ENCODE assay signal across 32 cellular contexts in the genomic region with DNA sequence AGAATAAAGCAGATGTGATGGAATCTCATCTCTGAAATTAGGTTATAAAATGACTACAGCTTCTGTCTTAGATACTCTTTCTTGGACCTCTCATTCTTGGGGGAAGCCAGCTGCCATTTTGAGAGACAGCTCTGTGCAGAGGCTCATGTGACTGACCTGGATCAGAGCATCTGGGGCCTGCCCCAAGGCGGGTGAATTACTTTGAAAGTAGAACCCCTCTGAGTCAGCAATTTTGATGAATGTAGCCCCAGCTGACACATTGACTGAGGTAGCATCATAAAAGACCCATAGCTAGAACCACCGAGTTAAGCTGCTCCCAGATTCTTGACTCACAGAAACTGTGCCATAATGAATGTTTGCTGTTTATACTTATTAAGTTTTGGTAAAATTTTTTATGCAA.
DNase-seq lines count a peak whose midpoint lies in the region; ATAC-seq, FAIRE-seq and TF ChIP-seq lines count a peak whose summit lies in the region.
"Had no signal": no experiment of that assay in that cellular context is flagged by ENCODE, and none has a peak within 500 bp of the region (broad histone marks: within the 10 kb centered on the region; RNA-seq: fewer than 3 reads in every experiment).

No MANE protein-coding gene starts in this region.

- no peaks in the 10 kb centered on the region for H3F3A ChIP-seq in GM23248 (ENCODE audit: insufficient read depth)

- H3K27ac ChIP-seq in A549 (no peak overlapping the region), ovary (no peak overlapping the region), GM23248 (no peak overlapping the region)
- H3K27ac ChIP-seq: 22Rv1, coronary artery, esophagus squamous epithelium, gastrocnemius medialis, left ventricle myocardium inferior, pancreas, PC-9, right atrium auricular region, spleen, tibial nerve had no signal

- 0 out of 2 replicates have a peak, but pooled peaks cover 6% of the 10 kb centered on the region for H3K9me3 Mint-ChIP-seq in WTC11
- H3K9me3 Mint-ChIP-seq in naive thymus-derived CD8-positive, alpha-beta T cell = peaks cover 0 to 22% (median 2%) of the 10 kb centered on the region in 9 donors
- H3K9me3 Mint-ChIP-seq: endodermal cell had no signal

- no peak overlapping the region for H3K4me3 Mint-ChIP-seq in WTC11
- H3K4me3 Mint-ChIP-seq in naive thymus-derived CD8-positive, alpha-beta T cell = peak overlapping the region in 1 of 10 donors; percentile 10
- H3K4me3 Mint-ChIP-seq: CD4-positive, alpha-beta memory T cell; endodermal cell; naive B cell; T-cell had no signal

- no peak overlapping the region for H2AFZ ChIP-seq in GM23248

- no peaks in the 10 kb centered on the region for H3K4me1 ChIP-seq in A549
- no peaks in the 10 kb centered on the region for H3K4me1 ChIP-seq in ovary (ENCODE audit: insufficient read depth)
- peaks cover 26% of the 10 kb centered on the region for H3K4me1 ChIP-seq in GM23248 (ENCODE audit: insufficient read depth)
- H3K4me1 ChIP-seq: esophagus squamous epithelium, gastrocnemius medialis, left ventricle myocardium inferior, pancreas, right atrium auricular region, spleen, tibial nerve had no signal

- intact Hi-C loops in ovary (cut with DNase I) = no loop called here

- no peaks in the 10 kb centered on the region for H3K4me1 Mint-ChIP-seq in WTC11
- peaks cover 23 to 62% (median 57%) of the 10 kb centered on the region in 4 donors for H3K4me1 Mint-ChIP-seq in naive thymus-derived CD8-positive, alpha-beta T cell
- H3K4me1 Mint-ChIP-seq: endodermal cell, naive B cell had no signal

- POLR2A ChIA-PET in A549 (lab: Yijun Ruan, JAX) (no interaction called here), WTC11 (lab: Charles Lee) (interaction anchor here (0.6 kb wide), 1 partner anchor 105 kb away, joined by 5 read pairs; no protein-coding TSS in a partner anchor)
- POLR2A ChIA-PET in naive thymus-derived CD8-positive, alpha-beta T cell (lab: Charles Lee) = interaction anchor here (2.0 kb wide), 1 partner anchor 15 kb away, joined by 4 read pairs; no protein-coding TSS in a partner anchor

- TF ChIP-seq POLR2A in A549 (IDR thresholded peaks at IDR 0.05; ENCODE audit: low read length) (no peak), ovary (IDR thresholded peaks at IDR 0.05) (no peak)

- no peaks in the 10 kb centered on the region for H3K36me3 ChIP-seq in ovary
- H3K36me3 ChIP-seq in GM23248 (ENCODE audit: low read depth) = no peaks in the 10 kb centered on the region
- H3K36me3 ChIP-seq: esophagus squamous epithelium, gastrocnemius medialis, left ventricle myocardium inferior, pancreas, right atrium auricular region, spleen, tibial nerve had no signal

- H3K36me3 Mint-ChIP-seq in WTC11 = no peaks in the 10 kb centered on the region
- peaks cover 18 to 41% (median 40%) of the 10 kb centered on the region in 3 donors for H3K36me3 Mint-ChIP-seq in naive thymus-derived CD8-positive, alpha-beta T cell
- H3K36me3 Mint-ChIP-seq: naive B cell had no signal

- H3K4me3 ChIP-seq in A549 (no peak overlapping the region), ovary (no peak overlapping the region), GM23248 (no peak overlapping the region)
- H3K4me3 ChIP-seq: coronary artery, esophagus squamous epithelium, gastrocnemius medialis, left ventricle myocardium inferior, pancreas, PC-9, right atrium auricular region, spleen, tibial nerve had no signal

- no peak for TF ChIP-seq RAD21 in A549 (conservative IDR thresholded peaks at IDR 0.05 in 1 of 2, IDR thresholded peaks at IDR 0.05 in 1 of 2)

- in situ Hi-C loops in GM23248 (cut with MboI) = no loop called here

- ATAC-seq in A549 = no peak
- peak; percentile 60 for ATAC-seq in WTC11
- no peak for ATAC-seq in naive thymus-derived CD8-positive, alpha-beta T cell
- ATAC-seq: gastrocnemius medialis, pancreas, T-cell had no signal

- no peaks in the 10 kb centered on the region for H3K9me2 ChIP-seq in GM23248 (ENCODE audit: insufficient read depth)

- no peak overlapping the region for H3K27ac Mint-ChIP-seq in WTC11
- H3K27ac Mint-ChIP-seq in naive thymus-derived CD8-positive, alpha-beta T cell = peak overlapping the region in 7 of 10 donors; percentile 25 to 91 (median 59)
- H3K27ac Mint-ChIP-seq: endodermal cell had no signal

- no peaks in the 10 kb centered on the region for H3K79me2 ChIP-seq in GM23248 (ENCODE audit: insufficient read depth)

- CTCF ChIA-PET in A549 (lab: Yijun Ruan, JAX) (no interaction called here), WTC11 (lab: Charles Lee) (no interaction called here)

- no peaks in the 10 kb centered on the region for H3K27me3 ChIP-seq in ovary
- no peaks in the 10 kb centered on the region for H3K27me3 ChIP-seq in GM23248 (replicated peaks; ENCODE audit: insufficient read depth)
- H3K27me3 ChIP-seq: esophagus squamous epithelium, gastrocnemius medialis, pancreas, right atrium auricular region, spleen, tibial nerve had no signal

- H3K4me2 ChIP-seq in A549 = no peak overlapping the region
- no peak overlapping the region for H3K4me2 ChIP-seq in GM23248 (ENCODE audit: unreplicated experiment)
- H3K4me2 ChIP-seq: PC-9 had no signal

- WGBS in A549 (ENCODE audit: missing lambda C conversion rate) = 37% methylated on average over 2 of the region's 2 CpGs
- WGBS in ovary, 3 donors = 82 to 90% (median 85%) methylated on average over 2 of the region's 2 CpGs
- 81 to 92% methylated on average over 2 of the region's 2 CpGs for WGBS in GM23248 (ENCODE audit: low coverage in 1 of 2, low lambda C conversion rate in 2 of 2, missing lambda C conversion rate in 2 of 2), 2 experiments

- no peak for TF ChIP-seq EP300 in A549 (IDR thresholded peaks at IDR 0.05)
- no peak for TF ChIP-seq EP300 in ovary (IDR thresholded peaks at IDR 0.05)

- no peaks in the 10 kb centered on the region for H3K27me3 Mint-ChIP-seq in WTC11 (ENCODE audit: low read depth)
- H3K27me3 Mint-ChIP-seq in naive thymus-derived CD8-positive, alpha-beta T cell = no peaks in the 10 kb centered on the region
- H3K27me3 Mint-ChIP-seq: CD4-positive, alpha-beta memory T cell; T-cell had no signal

- FAIRE-seq in A549 (lab: Jason Lieb, UNC) = no peak
- FAIRE-seq: bronchial epithelial cell, GM19239, islet of Langerhans, pancreas, TTC549 had no signal

- no peaks in the 10 kb centered on the region for H4K20me1 ChIP-seq in GM23248 (ENCODE audit: insufficient read depth)

- no peak overlapping the region for H3K9ac ChIP-seq in GM23248

- peak; percentile 10 for DNase-seq in NCI-H82 (lab: John Stamatoyannopoulos, UW)
- no peak for DNase-seq in NCI-H82 treated with DMSO at 0.1 percent for 48 hours (lab: John Stamatoyannopoulos, UW; ENCODE audit: unreplicated experiment)
- no peak for DNase-seq in A549 (ENCODE audit: low read depth in 1 of 2, low spot score in 1 of 2)
- no peak for DNase-seq in WTC11 (ENCODE audit: low spot score)
- no peak for DNase-seq in naive thymus-derived CD8-positive, alpha-beta T cell
- no peak for DNase-seq in ovary
- no peak for DNase-seq in GM23248
- no peak for DNase-seq in DMS 273 (lab: John Stamatoyannopoulos, UW; ENCODE audit: unreplicated experiment)
- DNase-seq: activated CD8-positive, alpha-beta memory T cell treated with anti-CD3 and anti-CD28 coated beads, Interleukin-2, amount 50 U/mL, for 4 hours; activated gamma-delta T cell; CD4-positive, alpha-beta memory T cell; endodermal cell; esophagus squamous epithelium; gastrocnemius medialis; left ventricle myocardium inferior; MM.1S; naive B cell; NCI-H1417 treated with DMSO at 0.1 percent for 48 hours; NCI-H2107; NK-92 treated with Interleukin-12 subunit alpha and Interleukin-12 subunit beta, amount 100 ng/mL, for 24 hours; pancreas; PC-9; spleen; T-cell had no signal

- TF ChIP-seq CTCF in A549 (IDR thresholded peaks at IDR 0.05) (no peak), WTC11 (IDR thresholded peaks at IDR 0.05) (no peak), ovary (IDR thresholded peaks at IDR 0.05) (no peak)

- H3K9me3 ChIP-seq in A549 (no peaks in the 10 kb centered on the region), ovary (no peaks in the 10 kb centered on the region), GM23248 (ENCODE audit: low read depth) (no peaks in the 10 kb centered on the region)
- H3K9me3 ChIP-seq: esophagus squamous epithelium, gastrocnemius medialis, pancreas, right atrium auricular region had no signal

TF ChIP-seq in A549, 52 proteins besides CTCF, POLR2A, EP300 and RAD21:
- TF ChIP-seq POLR2AphosphoS2 (conservative IDR thresholded peaks at IDR 0.05; ENCODE audit: low read length) = no peak
- TF ChIP-seq MAFK (IDR thresholded peaks at IDR 0.05; ENCODE audit: partially characterized antibody) = peak; percentile 64
- TF ChIP-seq NFE2L2 (conservative IDR thresholded peaks at IDR 0.05; ENCODE audit: low read length) = no peak
- TF ChIP-seq KDM1A (IDR thresholded peaks at IDR 0.05; ENCODE audit: low read depth) = no peak
- no peak for TF ChIP-seq ZNF302 (CRISPR knock-in tag; IDR thresholded peaks at IDR 0.05)

TF ChIP-seq in WTC11, 78 proteins besides CTCF, POLR2A, EP300 and RAD21:
- no peak for TF ChIP-seq ZNF219 (CRISPR knock-in tag; IDR thresholded peaks at IDR 0.05; ENCODE audit: borderline replicate concordance)
- TF ChIP-seq, protein P1, sequence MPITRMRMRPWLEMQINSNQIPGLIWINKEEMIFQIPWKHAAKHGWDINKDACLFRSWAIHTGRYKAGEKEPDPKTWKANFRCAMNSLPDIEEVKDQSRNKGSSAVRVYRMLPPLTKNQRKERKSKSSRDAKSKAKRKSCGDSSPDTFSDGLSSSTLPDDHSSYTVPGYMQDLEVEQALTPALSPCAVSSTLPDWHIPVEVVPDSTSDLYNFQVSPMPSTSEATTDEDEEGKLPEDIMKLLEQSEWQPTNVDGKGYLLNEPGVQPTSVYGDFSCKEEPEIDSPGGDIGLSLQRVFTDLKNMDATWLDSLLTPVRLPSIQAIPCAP (CRISPR knock-in tag; IDR thresholded peaks at IDR 0.05) = no peak
- TF ChIP-seq PRRX2 (CRISPR knock-in tag; IDR thresholded peaks at IDR 0.05) = no peak
- no peak for TF ChIP-seq SOX15 (CRISPR knock-in tag; IDR thresholded peaks at IDR 0.05)
